ENCODE assay signal across 17 cellular contexts in genomic region chrX:110182362-110182761, GRCh38.
DNase-seq lines count a peak whose midpoint lies in the region; ATAC-seq and TF ChIP-seq lines count a peak whose summit lies in the region.
"Had no signal": no experiment of that assay in that cellular context is flagged by ENCODE, and none has a peak within 500 bp of the region (broad histone marks: within the 10 kb centered on the region; RNA-seq: fewer than 3 reads in every experiment).

No MANE protein-coding gene starts in this region.

- H3K4me3 Mint-ChIP-seq in MCF 10A (ENCODE audit: unreplicated experiment) (no peak overlapping the region), osteocyte (ENCODE audit: unreplicated experiment) (no peak overlapping the region), Calu3 (ENCODE audit: low read depth, unreplicated experiment) (no peak overlapping the region)
- H3K4me3 Mint-ChIP-seq: activated T-helper 1 cell treated with anti-CD3 and anti-CD28 coated beads, Interleukin-12 subunit alpha, Interleukin-12 subunit beta, Interleukin-2, Interleukin-4 antibody, amounts not matched to agents 30 ng/mL and 10 ng/mL and 1 ng/mL, durations not matched to agents 14 hours and 24 hours and 36 hours had no signal

- H3K9me3 Mint-ChIP-seq in MCF 10A (ENCODE audit: unreplicated experiment) (peaks cover 17% of the 10 kb centered on the region), osteocyte (ENCODE audit: unreplicated experiment) (peaks cover 10% of the 10 kb centered on the region), Calu3 (ENCODE audit: low read depth, unreplicated experiment) (no peaks in the 10 kb centered on the region)

- in situ Hi-C loops in brain microvascular endothelial cell (cut with HindIII; ENCODE audit: low pct_ligation_motif_present, low sequenced_read_pairs): no loop called here

- intact Hi-C loops in MCF 10A (cut with micrococcal nuclease) (no loop called here), breast epithelium (cut with DNase I; ENCODE audit: low total_unique reads) (no loop called here), Calu3 (cut with micrococcal nuclease; ENCODE audit: unreplicated experiment) (no loop called here)

- no peak for TF ChIP-seq POLR2A in breast epithelium (IDR thresholded peaks at IDR 0.05)

- POLR2A ChIA-PET in MCF 10A (lab: Yijun Ruan, JAX): interaction anchor here (0.8 to 2.2 kb wide), 4 partner anchors 8 to 220 kb away, joined by 3 to 9 read pairs (median 6); no protein-coding TSS in a partner anchor

- H3K27me3 ChIP-seq in breast epithelium (peaks cover 0 to 63% of the 10 kb centered on the region in 2 donors), brain microvascular endothelial cell (replicated peaks) (no peaks in the 10 kb centered on the region)
- H3K27me3 ChIP-seq: esophagus squamous epithelium, tibial artery had no signal

- peak overlapping the region; percentile 47 for H3K27ac Mint-ChIP-seq in MCF 10A (ENCODE audit: low read depth, unreplicated experiment)
- H3K27ac Mint-ChIP-seq in osteocyte (ENCODE audit: unreplicated experiment): no peak overlapping the region
- no peak overlapping the region for H3K27ac Mint-ChIP-seq in Calu3 (ENCODE audit: unreplicated experiment)
- H3K27ac Mint-ChIP-seq: activated T-helper 1 cell treated with anti-CD3 and anti-CD28 coated beads, Interleukin-12 subunit alpha, Interleukin-12 subunit beta, Interleukin-2, Interleukin-4 antibody, amounts not matched to agents 30 ng/mL and 10 ng/mL and 1 ng/mL, durations not matched to agents 14 hours and 24 hours and 36 hours had no signal

- H3K27me3 Mint-ChIP-seq in MCF 10A (ENCODE audit: insufficient read depth, unreplicated experiment) (peaks cover 77% of the 10 kb centered on the region), osteocyte (ENCODE audit: unreplicated experiment) (no peaks in the 10 kb centered on the region), Calu3 (ENCODE audit: unreplicated experiment) (no peaks in the 10 kb centered on the region)

- CTCF ChIA-PET in MCF 10A (lab: Yijun Ruan, JAX) (interaction anchor here (0.6 to 2.2 kb wide), 7 partner anchors 9 to 226 kb away, joined by 3 to 7 read pairs (median 4); no protein-coding TSS in a partner anchor), Calu3 (lab: Charles Lee) (interaction anchor here (1.2 kb wide), 1 partner anchor 33 kb away, joined by 3 read pairs; no protein-coding TSS in a partner anchor)

- DNase-seq in MCF 10A (ENCODE audit: unreplicated experiment): peak; percentile 28
- no peak for DNase-seq in breast epithelium (ENCODE audit: low spot score in 2 of 2)
- peak; percentile 35 for DNase-seq in RPMI7951 (ENCODE audit: low read depth)
- peak; percentile 27 for DNase-seq in iris pigment epithelial cell (ENCODE audit: low read depth)
- no peak for DNase-seq in osteocyte (ENCODE audit: extremely low spot score, unreplicated experiment)
- DNase-seq in brain microvascular endothelial cell: no peak
- no peak for DNase-seq in Calu3
- DNase-seq: aorta; esophagus squamous epithelium; left cardiac atrium; NCI-H774; RPMI8226; stimulated activated CD4-positive, alpha-beta T cell treated with anti-CD3 and anti-CD28 coated beads, Interleukin-1b, Interleukin-23, amount 100 ng/mL, for 48 hours; T-helper 1 cell; tibial artery had no signal

- no peaks in the 10 kb centered on the region for H3K4me1 ChIP-seq in breast epithelium

- H3K4me1 Mint-ChIP-seq in MCF 10A (ENCODE audit: insufficient read depth, unreplicated experiment) (peaks cover 37% of the 10 kb centered on the region), osteocyte (ENCODE audit: unreplicated experiment) (peaks cover 20% of the 10 kb centered on the region), Calu3 (ENCODE audit: low read depth, unreplicated experiment) (peaks cover 37% of the 10 kb centered on the region)

- H3K4me3 ChIP-seq in breast epithelium: no peak overlapping the region
- no peak overlapping the region for H3K4me3 ChIP-seq in brain microvascular endothelial cell (ENCODE audit: low read depth, low read length)
- H3K4me3 ChIP-seq: esophagus squamous epithelium, tibial artery had no signal

- peaks cover 0 to 10% of the 10 kb centered on the region in 2 donors for H3K9me3 ChIP-seq in breast epithelium
- H3K9me3 ChIP-seq: tibial artery had no signal

- H3K27ac ChIP-seq in breast epithelium: no peak overlapping the region
- H3K27ac ChIP-seq in brain microvascular endothelial cell: no peak overlapping the region
- H3K27ac ChIP-seq: tibial artery had no signal

- BruUV-seq in MCF 10A (replicated peaks; lab: Mats Ljungman, UMichigan) (no TSS peak), Calu3 (replicated peaks; lab: Mats Ljungman, UMichigan) (no TSS peak)

- ATAC-seq in GM18861 (IDR thresholded peaks at IDR 0.05; ENCODE audit: unreplicated experiment): no peak

- H3K36me3 Mint-ChIP-seq in MCF 10A (ENCODE audit: insufficient read depth, unreplicated experiment) (peaks cover 58% of the 10 kb centered on the region), osteocyte (ENCODE audit: unreplicated experiment) (peaks cover 6% of the 10 kb centered on the region), Calu3 (ENCODE audit: insufficient read depth, unreplicated experiment) (peaks cover 9% of the 10 kb centered on the region)

- H3K36me3 ChIP-seq in breast epithelium (no peaks in the 10 kb centered on the region), brain microvascular endothelial cell (replicated peaks) (no peaks in the 10 kb centered on the region)
- H3K36me3 ChIP-seq: esophagus squamous epithelium, tibial artery had no signal

- TF ChIP-seq CTCF in MCF 10A (IDR thresholded peaks at IDR 0.05; ENCODE audit: unreplicated experiment) (no peak), breast epithelium (IDR thresholded peaks at IDR 0.05) (no peak), osteocyte (IDR thresholded peaks at IDR 0.05) (no peak), brain microvascular endothelial cell (IDR thresholded peaks at IDR 0.05; ENCODE audit: low read depth, low read length, missing control alignments) (no peak), Calu3 (IDR thresholded peaks at IDR 0.05; ENCODE audit: unreplicated experiment) (no peak)

Comparison
In these comparisons a context has a peak if more than half of its experiments do, and no peak if none do; other contexts are left out.
1. DNase-seq: peak in MCF 10A (single experiment), RPMI7951 (single experiment) and iris pigment epithelial cell (single experiment); none in breast epithelium (0 of 2), osteocyte (single experiment), brain microvascular endothelial cell (single experiment) and Calu3 (single experiment).